In the genomic region with DNA sequence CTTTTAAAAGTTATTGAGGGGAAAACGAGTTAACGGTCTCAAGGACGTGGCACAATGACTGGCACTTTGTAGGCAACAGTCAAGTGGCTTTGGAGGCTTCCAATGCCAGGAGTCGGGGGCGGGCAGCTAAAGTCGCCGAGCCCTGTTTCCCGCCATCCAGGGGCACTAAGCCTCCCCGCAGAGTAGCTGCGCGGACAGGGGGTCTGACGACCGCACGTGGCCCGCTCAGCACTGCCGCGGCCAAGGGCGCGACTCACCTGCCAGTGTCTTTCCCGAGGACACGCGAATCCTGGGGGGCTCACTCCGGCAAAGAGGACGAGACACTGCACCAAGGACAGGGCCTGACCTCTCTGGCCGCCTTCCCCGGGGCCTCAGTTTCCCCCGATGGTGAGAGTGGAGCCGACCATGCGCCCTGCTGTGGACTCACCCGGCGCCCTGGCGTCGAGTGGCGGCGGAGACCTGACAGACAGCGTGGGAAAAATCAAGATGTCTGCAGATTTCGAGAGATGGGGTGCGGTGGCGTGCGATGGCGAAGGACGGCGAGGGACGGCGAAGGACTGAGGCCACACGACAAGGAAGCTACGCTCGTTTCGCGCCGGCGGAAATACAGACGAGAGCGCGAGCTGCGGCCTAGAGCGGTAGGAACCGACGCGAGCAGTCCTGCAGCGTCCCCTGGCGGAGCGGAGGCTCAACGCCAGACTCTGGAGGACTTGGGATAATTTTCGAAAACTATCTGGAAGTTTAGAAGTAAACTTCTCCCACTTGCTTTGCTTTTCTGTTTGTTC, we compare ENCODE assay signal across 8 cellular contexts. TPM values are rescaled to one million over a fixed set of nuclear protein-coding genes. Genes with fewer than 3 reads are reported as not detected.
DNase-seq lines count a peak whose midpoint lies in the region; ATAC-seq and TF ChIP-seq lines count a peak whose summit lies in the region.

Gene SNHG17 (minus strand): TSS at position 559 of the 785 bp plus-strand sequence.

- H3K27me3 ChIP-seq in GM23338 (ENCODE audit: insufficient read depth) (no peaks in the 10 kb centered on the region), MM.1S (replicated peaks; ENCODE audit: insufficient read depth, low read length) (no peaks in the 10 kb centered on the region), SJCRH30 (no peaks in the 10 kb centered on the region), neuron (ENCODE audit: insufficient read depth, low read length) (no peaks in the 10 kb centered on the region)

- peaks cover 3% of the 10 kb centered on the region; the same call in 1 of the 3 replicates for H3K9me3 Mint-ChIP-seq in GM23338

- H3K9me2 ChIP-seq in GM23338 (ENCODE audit: insufficient read depth) (no peaks in the 10 kb centered on the region), MM.1S (replicated peaks; ENCODE audit: insufficient read depth, low read length) (no peaks in the 10 kb centered on the region)

- H3K36me3 Mint-ChIP-seq in GM23338 (ENCODE audit: low read depth), result peaks cover 52% of the 10 kb centered on the region

- H3K79me2 ChIP-seq in GM23338 (replicated peaks; ENCODE audit: insufficient read depth) (peaks cover 51% of the 10 kb centered on the region), MM.1S (ENCODE audit: low read length) (peaks cover 52% of the 10 kb centered on the region)

- H3K9ac ChIP-seq in MM.1S (ENCODE audit: low read length), result peak within 1 kb of the TSS; percentile 90

- H4K20me1 ChIP-seq in GM23338 (replicated peaks; ENCODE audit: insufficient read depth), result peaks cover 27% of the 10 kb centered on the region
- H4K20me1 ChIP-seq in MM.1S (ENCODE audit: insufficient read depth, low read length), result peaks cover 37% of the 10 kb centered on the region

- H3K27ac Mint-ChIP-seq in GM23338, result peak within 1 kb of the TSS; percentile 98

- H3K27me3 Mint-ChIP-seq in GM23338 (ENCODE audit: insufficient read depth, low read depth, poor library complexity), result peaks cover 28% of the 10 kb centered on the region

- peaks cover 21% of the 10 kb centered on the region for H3K4me1 Mint-ChIP-seq in GM23338

- peak; percentile 98 for DNase-seq in DMS53 (lab: John Stamatoyannopoulos, UW)
- peak; percentile 97 for DNase-seq in GM23338 (ENCODE audit: low spot score)
- peak; percentile 94 for DNase-seq in MM.1S
- peak; percentile 95 to 97 for DNase-seq in SJCRH30
- DNase-seq in activated gamma-delta T cell treated with anti-CD3 and anti-CD28 coated beads, Interleukin-2, amount 50 U/mL, for 16 hours (ENCODE audit: low read depth), result peak; percentile 82
- peak; percentile 87 for DNase-seq in foreskin melanocyte
- DNase-seq in stromal cell of bone marrow (ENCODE audit: low read depth), result peak; percentile 80

- H3K4me2 ChIP-seq in GM23338 (peak within 1 kb of the TSS; percentile 100), MM.1S (ENCODE audit: low read depth, low read length) (peak within 1 kb of the TSS; percentile 91)

- H3K4me3 ChIP-seq in GM23338, result peak within 1 kb of the TSS; percentile 99
- H3K4me3 ChIP-seq in MM.1S (ENCODE audit: low read length), result peak within 1 kb of the TSS; percentile 98
- H3K4me3 ChIP-seq in SJCRH30, result peak within 1 kb of the TSS; percentile 86
- H3K4me3 ChIP-seq in neuron (ENCODE audit: low read length), result peak within 1 kb of the TSS; percentile 73

- TF ChIP-seq CTCF in GM23338 (conservative IDR thresholded peaks at IDR 0.05; ENCODE audit: low read depth in 2 of 2) (peak; percentile 93 to 95), MM.1S (IDR thresholded peaks at IDR 0.05; ENCODE audit: low read length) (peak; percentile 99)

- H3K4me1 ChIP-seq in GM23338 (ENCODE audit: insufficient read depth), result peaks cover 6% of the 10 kb centered on the region; the same call in 1 of the 2 replicates
- peaks cover 20% of the 10 kb centered on the region; the same call in 1 of the 2 replicates for H3K4me1 ChIP-seq in MM.1S (ENCODE audit: low read length)
- H3K4me1 ChIP-seq in SJCRH30, result peaks cover 9% of the 10 kb centered on the region
- peaks cover 11% of the 10 kb centered on the region for H3K4me1 ChIP-seq in neuron (ENCODE audit: insufficient read depth, low read length)

- H3F3A ChIP-seq in GM23338 (replicated peaks; ENCODE audit: low read depth) (0 out of 2 replicates have a peak, but pooled peaks cover 2% of the 10 kb centered on the region), MM.1S (ENCODE audit: insufficient read depth, low read length) (0 out of 2 replicates have a peak, but pooled peaks cover 3% of the 10 kb centered on the region)

- H3K9me3 ChIP-seq in MM.1S (replicated peaks; ENCODE audit: insufficient read depth, low read length) (no peaks in the 10 kb centered on the region), SJCRH30 (replicated peaks) (no peaks in the 10 kb centered on the region), neuron (ENCODE audit: low read length) (peaks cover 15% of the 10 kb centered on the region)

- peak within 1 kb of the TSS; percentile 96 for H2AFZ ChIP-seq in GM23338
- peak within 1 kb of the TSS; percentile 64 for H2AFZ ChIP-seq in MM.1S (ENCODE audit: low read length)
- peak within 1 kb of the TSS; percentile 24 for H2AFZ ChIP-seq in neuron (ENCODE audit: low read depth, low read length)

- H3K4me3 Mint-ChIP-seq in GM23338, result peak within 1 kb of the TSS; percentile 97

- H3K27ac ChIP-seq in GM23338 (ENCODE audit: low read depth), result peak within 1 kb of the TSS; percentile 73; the same call in 1 of the 2 replicates
- peak within 1 kb of the TSS; percentile 60 for H3K27ac ChIP-seq in MM.1S (ENCODE audit: low read length)
- peak within 1 kb of the TSS; percentile 85 for H3K27ac ChIP-seq in SJCRH30

- H3K36me3 ChIP-seq in GM23338 (ENCODE audit: insufficient read depth) (peaks cover 39% of the 10 kb centered on the region), MM.1S (replicated peaks; ENCODE audit: insufficient read depth, low read length) (peaks cover 34% of the 10 kb centered on the region), SJCRH30 (peaks cover 48% of the 10 kb centered on the region), neuron (ENCODE audit: insufficient read depth, low read length) (peaks cover 40% of the 10 kb centered on the region)

- peak; percentile 83 for ATAC-seq in GM23338

TF ChIP-seq in GM23338, 12 proteins besides CTCF, POLR2A, EP300 and RAD21 (continues in another document):
- TF ChIP-seq STAT1 (IDR thresholded peaks at IDR 0.05; ENCODE audit: unreplicated experiment) (no peak), POLR2AphosphoS5 (IDR thresholded peaks at IDR 0.05; ENCODE audit: low read depth) (peak; percentile 97), EZH2phosphoT487 (IDR thresholded peaks at IDR 0.05; ENCODE audit: unreplicated experiment) (no peak), JUNB (IDR thresholded peaks at IDR 0.05; ENCODE audit: unreplicated experiment) (no peak)
- TF ChIP-seq, protein P1, sequence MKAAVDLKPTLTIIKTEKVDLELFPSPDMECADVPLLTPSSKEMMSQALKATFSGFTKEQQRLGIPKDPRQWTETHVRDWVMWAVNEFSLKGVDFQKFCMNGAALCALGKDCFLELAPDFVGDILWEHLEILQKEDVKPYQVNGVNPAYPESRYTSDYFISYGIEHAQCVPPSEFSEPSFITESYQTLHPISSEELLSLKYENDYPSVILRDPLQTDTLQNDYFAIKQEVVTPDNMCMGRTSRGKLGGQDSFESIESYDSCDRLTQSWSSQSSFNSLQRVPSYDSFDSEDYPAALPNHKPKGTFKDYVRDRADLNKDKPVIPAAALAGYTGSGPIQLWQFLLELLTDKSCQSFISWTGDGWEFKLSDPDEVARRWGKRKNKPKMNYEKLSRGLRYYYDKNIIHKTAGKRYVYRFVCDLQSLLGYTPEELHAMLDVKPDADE (IDR thresholded peaks at IDR 0.05), result peak; percentile 85

RNA-seq across cellular contexts. Expression of gene SNHG17, which starts in this region (rescaled TPM):
- 22.2 and 25.4 TPM in 2 replicates for total RNA-seq in GM23338 (2014; rRNA removed; shearing (Covaris generic))
- polyA plus RNA-seq in GM23338 (2016; fragmentation: Nextera tagmentation; extraction: Ambion mirVana), result 76.1 and 80.1 TPM in 2 replicates
- 35.3 and 42.8 TPM in 2 replicates for total RNA-seq in SJCRH30 (2014; rRNA removed; shearing (Covaris generic))

Comparison
In these comparisons a context has a peak if more than half of its experiments do, and no peak if none do; other contexts are left out.
1. Peak in every context shown above with its lines: DNase-seq, ATAC-seq, H3K4me3 ChIP-seq and H3K27ac ChIP-seq.
2. H2AFZ ChIP-seq: peak in every context shown above with its lines; median percentile 96 in GM23338; 64 in MM.1S; 24 in neuron.